26 cellular contexts compared by ENCODE assay signal in the genomic region with DNA sequence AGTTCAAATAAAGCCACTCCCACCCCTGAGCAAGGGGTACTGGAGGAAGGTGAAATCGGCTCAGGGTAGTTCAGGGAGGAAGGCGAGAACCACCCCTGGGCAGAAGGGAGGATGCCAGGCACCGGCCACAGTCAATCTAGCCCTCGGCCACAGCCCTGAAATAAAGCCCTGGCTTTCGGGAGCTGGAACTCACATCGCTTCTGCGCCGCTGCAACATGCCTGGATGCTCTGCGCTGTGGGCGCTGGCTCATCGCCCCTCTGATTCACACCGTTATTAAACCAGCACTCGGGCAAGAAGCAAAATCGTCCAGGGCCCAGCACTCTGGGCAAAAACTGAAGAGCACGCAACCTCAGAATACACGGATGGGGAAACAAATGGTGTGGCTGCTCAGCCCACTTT.
DNase-seq lines count a peak whose midpoint lies in the region; ATAC-seq and TF ChIP-seq lines count a peak whose summit lies in the region.
"Had no signal": no experiment of that assay in that cellular context is flagged by ENCODE, and none has a peak within 500 bp of the region (broad histone marks: within the 10 kb centered on the region; RNA-seq: fewer than 3 reads in every experiment).

No MANE protein-coding gene starts in this region.

- no peak for TF ChIP-seq RAD21 in liver (IDR thresholded peaks at IDR 0.05)

- no peaks in the 10 kb centered on the region; the same call in 1 of the 2 replicates for H3K27me3 ChIP-seq in MG63
- no peaks in the 10 kb centered on the region for H3K27me3 ChIP-seq in liver (ENCODE audit: control insufficient read depth in 4 of 4, insufficient read depth in 4 of 4, low read length in 3 of 4)
- no peaks in the 10 kb centered on the region for H3K27me3 ChIP-seq in suprapubic skin
- H3K27me3 ChIP-seq: SJSA1 had no signal

- H3K36me3 ChIP-seq in MG63 (no peaks in the 10 kb centered on the region), liver (ENCODE audit: control insufficient read depth in 4 of 4, insufficient read depth in 3 of 4, low read depth in 1 of 4, low read length in 3 of 4) (no peaks in the 10 kb centered on the region), suprapubic skin (no peaks in the 10 kb centered on the region)
- H3K36me3 ChIP-seq: SJSA1 had no signal

- POLR2A ChIA-PET in activated CD4-positive, alpha-beta T cell treated with anti-CD3 and anti-CD28 coated beads, Interleukin-2, amount 10 ng/mL, durations not matched to agents 7 days and 5 days (lab: Charles Lee): no interaction called here

- ATAC-seq in esophagus mucosa: peak; percentile 57
- ATAC-seq: A549; CD8-positive, alpha-beta T cell had no signal

- no peak for TF ChIP-seq CTCF in liver (IDR thresholded peaks at IDR 0.05; ENCODE audit: low read depth, low read length, missing input control)
- no peak for TF ChIP-seq CTCF in suprapubic skin (IDR thresholded peaks at IDR 0.05)

- TF ChIP-seq POLR2A in suprapubic skin (IDR thresholded peaks at IDR 0.05): no peak

- no peaks in the 10 kb centered on the region for H3K9me3 Mint-ChIP-seq in activated CD4-positive, alpha-beta T cell treated with anti-CD3 and anti-CD28 coated beads, Interleukin-2, amount 10 ng/mL, durations not matched to agents 7 days and 5 days
- H3K9me3 Mint-ChIP-seq: CD8-positive, alpha-beta T cell had no signal

- no peak overlapping the region for H3K4me3 Mint-ChIP-seq in activated CD4-positive, alpha-beta T cell treated with anti-CD3 and anti-CD28 coated beads, Interleukin-2, amount 10 ng/mL, durations not matched to agents 7 days and 5 days
- H3K4me3 Mint-ChIP-seq: CD8-positive, alpha-beta T cell had no signal

- no peaks in the 10 kb centered on the region for H3K4me1 Mint-ChIP-seq in activated CD4-positive, alpha-beta T cell treated with anti-CD3 and anti-CD28 coated beads, Interleukin-2, amount 10 ng/mL, durations not matched to agents 7 days and 5 days

- H3K4me1 ChIP-seq in liver (ENCODE audit: control insufficient read depth in 4 of 4, insufficient read depth in 4 of 4, low read length in 3 of 4): peaks cover 0 to 14% (median 5%) of the 10 kb centered on the region in 4 donors
- H3K4me1 ChIP-seq in suprapubic skin: peaks cover 27% of the 10 kb centered on the region
- H3K4me1 ChIP-seq: SJSA1 had no signal

- TF ChIP-seq EP300 in suprapubic skin (IDR thresholded peaks at IDR 0.05): no peak

- peak overlapping the region; percentile 35 to 56 for H3K27ac ChIP-seq in liver (ENCODE audit: low read depth in 1 of 2, low read length in 2 of 2)
- peak overlapping the region; percentile 60 for H3K27ac ChIP-seq in suprapubic skin
- H3K27ac ChIP-seq: A549, C4-2B, SJSA1 had no signal

- no peaks in the 10 kb centered on the region for H3K27me3 Mint-ChIP-seq in activated CD4-positive, alpha-beta T cell treated with anti-CD3 and anti-CD28 coated beads, Interleukin-2, amount 10 ng/mL, durations not matched to agents 7 days and 5 days

- H3K4me3 ChIP-seq in MG63 (no peak overlapping the region), liver (ENCODE audit: low read depth in 1 of 3, low read length in 3 of 3) (no peak overlapping the region), suprapubic skin (no peak overlapping the region)
- H3K4me3 ChIP-seq: A549, PC-9, SJSA1 had no signal

- H3K9me3 ChIP-seq in MG63 (peaks cover 10% of the 10 kb centered on the region), liver (ENCODE audit: control insufficient read depth in 4 of 4, low read length in 3 of 4) (no peaks in the 10 kb centered on the region), suprapubic skin (no peaks in the 10 kb centered on the region)
- H3K9me3 ChIP-seq: A549, SJSA1 had no signal

- H3K36me3 Mint-ChIP-seq in activated CD4-positive, alpha-beta T cell treated with anti-CD3 and anti-CD28 coated beads, Interleukin-2, amount 10 ng/mL, durations not matched to agents 7 days and 5 days (ENCODE audit: low read depth): no peaks in the 10 kb centered on the region
- H3K36me3 Mint-ChIP-seq: CD8-positive, alpha-beta T cell had no signal

- CTCF ChIA-PET in activated CD4-positive, alpha-beta T cell treated with anti-CD3 and anti-CD28 coated beads, Interleukin-2, amount 10 ng/mL, durations not matched to agents 7 days and 5 days (lab: Charles Lee): no interaction called here

- no peak overlapping the region for H3K9ac ChIP-seq in liver (ENCODE audit: low read depth in 1 of 2, low read length in 2 of 2)

- DNase-seq in MG63: peak; percentile 88
- peak in 1 of 2 donors; percentile 52 for DNase-seq in suprapubic skin (ENCODE audit: low spot score in 2 of 2)
- no peak for DNase-seq in mesenteric fat pad (ENCODE audit: low spot score)
- DNase-seq in globus pallidus (ENCODE audit: low spot score): no peak
- DNase-seq in activated CD4-positive, alpha-beta T cell treated with anti-CD3 and anti-CD28 coated beads, Interleukin-2, amount 10 ng/mL, durations not matched to agents 7 days and 5 days: no peak
- DNase-seq: AML-193; CD8-positive, alpha-beta T cell; DMS79 treated with DMSO at 0.1 percent for 48 hours; GF-D8; Kasumi-1; MV-4-11; NCI-H1105; NCI-H1436 treated with DMSO at 0.1 percent for 48 hours; NCI-H187 treated with DMSO at 0.1 percent for 48 hours; NCI-H2107; NCI-H446 treated with DMSO at 0.1 percent for 48 hours; NCI-H526; NCI-H82; NK-92 treated with Interleukin-12 subunit alpha and Interleukin-12 subunit beta, amount 100 ng/mL, for 24 hours; PC-9; Right ventricle myocardium superior had no signal

- 92% methylated on average over 16 of the region's 16 CpGs for WGBS in liver
- WGBS in suprapubic skin: 66% methylated on average over 16 of the region's 16 CpGs

- no peak overlapping the region for H3K27ac Mint-ChIP-seq in activated CD4-positive, alpha-beta T cell treated with anti-CD3 and anti-CD28 coated beads, Interleukin-2, amount 10 ng/mL, durations not matched to agents 7 days and 5 days
- H3K27ac Mint-ChIP-seq: CD8-positive, alpha-beta T cell had no signal

TF ChIP-seq in liver, 16 proteins besides CTCF, POLR2A, EP300 and RAD21:
- TF ChIP-seq NR2F2 (IDR thresholded peaks at IDR 0.05): no peak
- TF ChIP-seq, protein P1, sequence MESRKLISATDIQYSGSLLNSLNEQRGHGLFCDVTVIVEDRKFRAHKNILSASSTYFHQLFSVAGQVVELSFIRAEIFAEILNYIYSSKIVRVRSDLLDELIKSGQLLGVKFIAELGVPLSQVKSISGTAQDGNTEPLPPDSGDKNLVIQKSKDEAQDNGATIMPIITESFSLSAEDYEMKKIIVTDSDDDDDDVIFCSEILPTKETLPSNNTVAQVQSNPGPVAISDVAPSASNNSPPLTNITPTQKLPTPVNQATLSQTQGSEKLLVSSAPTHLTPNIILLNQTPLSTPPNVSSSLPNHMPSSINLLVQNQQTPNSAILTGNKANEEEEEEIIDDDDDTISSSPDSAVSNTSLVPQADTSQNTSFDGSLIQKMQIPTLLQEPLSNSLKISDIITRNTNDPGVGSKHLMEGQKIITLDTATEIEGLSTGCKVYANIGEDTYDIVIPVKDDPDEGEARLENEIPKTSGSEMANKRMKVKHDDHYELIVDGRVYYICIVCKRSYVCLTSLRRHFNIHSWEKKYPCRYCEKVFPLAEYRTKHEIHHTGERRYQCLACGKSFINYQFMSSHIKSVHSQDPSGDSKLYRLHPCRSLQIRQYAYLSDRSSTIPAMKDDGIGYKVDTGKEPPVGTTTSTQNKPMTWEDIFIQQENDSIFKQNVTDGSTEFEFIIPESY (IDR thresholded peaks at IDR 0.05): no peak
- TF ChIP-seq YY1 (IDR thresholded peaks at IDR 0.05): no peak
- TF ChIP-seq JUND (IDR thresholded peaks at IDR 0.05): no peak
- TF ChIP-seq FOXA1 (IDR thresholded peaks at IDR 0.05): no peak
- no peak for TF ChIP-seq RXRA (IDR thresholded peaks at IDR 0.05)
- TF ChIP-seq HNF4G (IDR thresholded peaks at IDR 0.05): no peak
- TF ChIP-seq TAF1 (conservative IDR thresholded peaks at IDR 0.05): no peak
- TF ChIP-seq SP1 (IDR thresholded peaks at IDR 0.05): no peak
